31 cellular contexts compared by ENCODE assay signal in the genomic region with DNA sequence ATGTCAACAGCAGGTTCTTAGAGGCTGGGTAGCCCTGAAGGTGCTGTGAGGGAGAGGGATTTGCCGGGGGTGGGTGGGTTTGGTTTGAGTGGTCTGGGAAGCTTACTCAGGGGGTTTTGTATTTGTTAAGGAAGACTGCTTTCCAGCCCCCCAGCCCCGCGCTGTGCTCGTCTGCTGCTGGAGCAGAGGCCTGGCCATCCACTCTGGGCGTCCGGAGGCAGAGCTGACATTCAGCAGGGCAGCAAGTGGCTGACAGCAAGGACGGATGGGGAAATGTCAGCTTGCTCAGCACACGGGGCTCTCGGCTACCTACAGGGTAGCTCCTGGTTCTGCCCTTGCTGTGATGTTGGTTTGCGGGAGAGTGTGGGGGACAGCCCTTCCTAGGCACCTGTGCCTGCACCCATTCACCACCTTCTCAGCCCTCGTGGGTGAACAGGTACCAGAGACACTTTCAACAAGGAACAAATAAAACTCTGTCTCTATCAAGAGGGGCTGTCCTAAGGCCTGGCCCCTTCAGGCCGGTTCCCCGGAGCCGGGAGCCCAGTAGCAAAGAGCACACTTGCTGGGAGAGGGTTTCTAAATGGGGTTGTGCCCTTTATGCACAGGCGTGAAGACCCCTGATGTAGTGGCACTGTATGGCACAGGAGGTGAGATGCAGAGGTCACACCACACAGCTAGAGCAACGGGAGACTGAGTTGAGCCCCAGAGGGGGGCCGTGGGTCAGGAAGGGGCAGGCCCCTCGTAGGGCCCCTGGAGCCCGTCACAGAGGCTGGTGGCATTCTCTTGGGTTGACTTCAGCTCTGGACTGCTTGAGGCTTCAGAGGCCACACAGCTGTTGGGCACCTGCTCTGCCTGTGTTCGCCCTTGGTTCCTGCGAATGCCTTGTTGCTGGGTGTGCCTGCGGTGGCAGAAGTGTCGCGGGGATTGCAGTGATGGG.
DNase-seq lines count a peak whose midpoint lies in the region; ATAC-seq, FAIRE-seq and TF ChIP-seq lines count a peak whose summit lies in the region.
"Had no signal": no experiment of that assay in that cellular context is flagged by ENCODE, and none has a peak within 500 bp of the region (broad histone marks: within the 10 kb centered on the region; RNA-seq: fewer than 3 reads in every experiment).

No MANE protein-coding gene starts in this region.

- H3K4me3 ChIP-seq in astrocyte (ENCODE audit: insufficient read depth, low read depth, low read length), result no peak overlapping the region
- H3K4me3 ChIP-seq in mesodermal cell (ENCODE audit: extremely low read depth, insufficient read depth, low read length, poor library complexity, severe bottlenecking), result no peak overlapping the region
- H3K4me3 ChIP-seq: coronary artery, HAP-1, left lung, pancreas, SJCRH30, transverse colon had no signal

- no peak overlapping the region for H3K23ac ChIP-seq in H9 (ENCODE audit: insufficient read length, low read depth, low read length)

- H3K23me2 ChIP-seq in H9 (ENCODE audit: insufficient read length, low read depth, low read length, poor library complexity, severe bottlenecking), result no peaks in the 10 kb centered on the region

- H3K27ac ChIP-seq in H9 (ENCODE audit: insufficient read length, low read depth, low read length) (no peak overlapping the region), astrocyte (ENCODE audit: low read depth, low read length) (peak overlapping the region; percentile 82), mesodermal cell (ENCODE audit: low read depth, low read length, severe bottlenecking) (peak overlapping the region; percentile 89)
- H3K27ac ChIP-seq: coronary artery, HL-60, KMS-11, left lung, pancreas, SJCRH30, transverse colon had no signal

- H2BK120ac ChIP-seq in H9 (ENCODE audit: low read depth, low read length, poor library complexity, severe bottlenecking), result no peak overlapping the region

- H3K14ac ChIP-seq in H9 (ENCODE audit: insufficient read depth, low read length), result no peak overlapping the region; the same call in 1 of the 2 replicates

- ATAC-seq in stimulated activated memory B cell treated with anti-CD40 and anti-IgM and Interleukin-4, amounts not matched to agents 10 μg/mL and 1 μg/mL and 100 μg/mL, for 72 hours, result peak; percentile 5
- ATAC-seq in WTC11, result no peak
- ATAC-seq: effector memory CD8-positive, alpha-beta T cell; naive thymus-derived CD8-positive, alpha-beta T cell; T-cell had no signal

- TF ChIP-seq CTCF in H9 (conservative IDR thresholded peaks at IDR 0.05) (no peak), astrocyte (IDR thresholded peaks at IDR 0.05; ENCODE audit: insufficient read depth, low read depth, low read length) (no peak), WTC11 (IDR thresholded peaks at IDR 0.05) (no peak)

- CTCF ChIA-PET in WTC11 (lab: Charles Lee), result interaction anchor here (0.6 to 1.0 kb wide), 2 partner anchors 14 to 48 kb away, joined by 3 to 4 read pairs; no protein-coding TSS in a partner anchor

- H4K20me1 ChIP-seq in H9 (ENCODE audit: control insufficient read depth, insufficient read depth, insufficient read length) (no peaks in the 10 kb centered on the region), astrocyte (ENCODE audit: insufficient read depth, low read length) (no peaks in the 10 kb centered on the region)

- no peak overlapping the region for H3K4ac ChIP-seq in H9 (ENCODE audit: low read depth, low read length)

- H3K4me2 ChIP-seq in H9 (ENCODE audit: insufficient read depth, insufficient read length, low read length) (no peak overlapping the region), astrocyte (ENCODE audit: low read length) (no peak overlapping the region)
- H3K4me2 ChIP-seq: KMS-11 had no signal

- POLR2A ChIA-PET in WTC11 (lab: Charles Lee), result no interaction called here

- no peak overlapping the region for H4K8ac ChIP-seq in H9 (replicated peaks; ENCODE audit: insufficient read length, low read depth, low read length)

- no peak overlapping the region for H3T11ph ChIP-seq in H9 (ENCODE audit: low read length)

- H3K27ac Mint-ChIP-seq in H9, result no peak overlapping the region
- H3K27ac Mint-ChIP-seq in astrocyte (ENCODE audit: unreplicated experiment), result peak overlapping the region; percentile 14
- no peak overlapping the region for H3K27ac Mint-ChIP-seq in stimulated activated memory B cell treated with anti-CD40 and anti-IgM and Interleukin-4, amounts not matched to agents 10 μg/mL and 1 μg/mL and 100 μg/mL, for 72 hours
- no peak overlapping the region for H3K27ac Mint-ChIP-seq in WTC11
- H3K27ac Mint-ChIP-seq: activated CD4-positive, alpha-beta T cell treated with anti-CD3 and anti-CD28 coated beads, Interleukin-2, amount 10 ng/mL, durations not matched to agents 7 days and 5 days; activated naive CD8-positive, alpha-beta T cell treated with anti-CD3 and anti-CD28 coated beads for 36 hours; CD14-positive monocyte; effector memory CD8-positive, alpha-beta T cell; T-cell had no signal

- no peak overlapping the region for H3K18ac ChIP-seq in H9 (ENCODE audit: insufficient read length, low read depth, low read length)

- no peak overlapping the region for H2BK5ac ChIP-seq in H9 (ENCODE audit: insufficient read length, low read length)

- peak; percentile 14 for DNase-seq in H9
- no peak for DNase-seq in astrocyte (ENCODE audit: low read depth)
- no peak for DNase-seq in foreskin melanocyte
- DNase-seq in WTC11 (ENCODE audit: low spot score), result no peak
- no peak for DNase-seq in GM19240 (ENCODE audit: insufficient read length, low spot score)
- DNase-seq: activated CD4-positive, alpha-beta T cell treated with anti-CD3 and anti-CD28 coated beads, Interleukin-2, amount 10 ng/mL, durations not matched to agents 7 days and 5 days; activated gamma-delta T cell; activated naive CD8-positive, alpha-beta T cell treated with anti-CD3 and anti-CD28 coated beads for 36 hours; effector memory CD8-positive, alpha-beta T cell; naive thymus-derived CD8-positive, alpha-beta T cell; NCI-H2081; NCI-H345; NCI-H748 treated with DMSO at 0.1 percent for 48 hours; pancreas; RPMI8226; SJCRH30; small intestine; stimulated activated CD4-positive, alpha-beta T cell treated with anti-CD3 and anti-CD28 coated beads, Interleukin-1b, Interleukin-23, amount 100 ng/mL, for 48 hours; T-cell; transverse colon had no signal

- H3K27me3 ChIP-seq in H9 (ENCODE audit: insufficient read depth, low read length) (no peaks in the 10 kb centered on the region), astrocyte (ENCODE audit: insufficient read depth, low read length) (no peaks in the 10 kb centered on the region)
- H3K27me3 ChIP-seq: left lung, pancreas, transverse colon had no signal

- WGBS in H9 (ENCODE audit: extremely low coverage, insufficient read length, low lambda C conversion rate), result no CpG with 5 or more reads among the region's 24 CpGs
- WGBS in mesodermal cell (ENCODE audit: insufficient coverage in 2 of 2), 2 experiments, result 87 to 94% methylated on average over 18 to 21 of the region's 24 CpGs

- H3K36me3 ChIP-seq in astrocyte (ENCODE audit: insufficient read depth, low read length) (no peaks in the 10 kb centered on the region), mesodermal cell (ENCODE audit: control insufficient read depth, insufficient read depth, low read length) (no peaks in the 10 kb centered on the region)
- H3K36me3 ChIP-seq: HAP-1, left lung, pancreas, SJCRH30, transverse colon had no signal

- H3K4me1 ChIP-seq in H9 (ENCODE audit: insufficient read depth, low read length), result no peaks in the 10 kb centered on the region
- peaks cover 16% of the 10 kb centered on the region for H3K4me1 ChIP-seq in astrocyte (ENCODE audit: insufficient read depth, low read length)
- H3K4me1 ChIP-seq in mesodermal cell (ENCODE audit: control insufficient read depth, insufficient read depth, low read length, poor library complexity, severe bottlenecking), result peaks cover 10% of the 10 kb centered on the region
- H3K4me1 ChIP-seq: Caco-2, HAP-1, left lung, pancreas, SJCRH30 had no signal

- H3K27me3 Mint-ChIP-seq in H9 (ENCODE audit: low read depth) (peaks cover 5% of the 10 kb centered on the region), astrocyte (ENCODE audit: low read depth, unreplicated experiment) (peaks cover 13% of the 10 kb centered on the region), WTC11 (ENCODE audit: low read depth) (no peaks in the 10 kb centered on the region; the same call in none of the 2 replicates)
- H3K27me3 Mint-ChIP-seq in stimulated activated memory B cell treated with anti-CD40 and anti-IgM and Interleukin-4, amounts not matched to agents 10 μg/mL and 1 μg/mL and 100 μg/mL, for 72 hours, result peaks cover 24% of the 10 kb centered on the region
- H3K27me3 Mint-ChIP-seq: activated CD4-positive, alpha-beta T cell treated with anti-CD3 and anti-CD28 coated beads, Interleukin-2, amount 10 ng/mL, durations not matched to agents 7 days and 5 days had no signal

- H3K79me1 ChIP-seq in H9 (ENCODE audit: insufficient read depth, low read depth, low read length, poor library complexity, severe bottlenecking), result no peaks in the 10 kb centered on the region

- H4K5ac ChIP-seq in H9 (ENCODE audit: insufficient read length, low read depth, low read length), result no peak overlapping the region

- H2AK5ac ChIP-seq in H9 (ENCODE audit: insufficient read length, low read length), result no peak overlapping the region

- no peak for FAIRE-seq in astrocyte (lab: Jason Lieb, UNC)
- FAIRE-seq: G401.6, islet of Langerhans, pancreas, small intestine had no signal

- H3K9me3 Mint-ChIP-seq in H9 (peaks cover 0 to 3% of the 10 kb centered on the region in 2 experiments; a peak in 2 of 5 replicates), astrocyte (ENCODE audit: unreplicated experiment) (peaks cover 6% of the 10 kb centered on the region), WTC11 (peaks cover 27% of the 10 kb centered on the region)
- H3K9me3 Mint-ChIP-seq in stimulated activated memory B cell treated with anti-CD40 and anti-IgM and Interleukin-4, amounts not matched to agents 10 μg/mL and 1 μg/mL and 100 μg/mL, for 72 hours, result no peaks in the 10 kb centered on the region
- H3K9me3 Mint-ChIP-seq: activated CD4-positive, alpha-beta T cell treated with anti-CD3 and anti-CD28 coated beads, Interleukin-2, amount 10 ng/mL, durations not matched to agents 7 days and 5 days; activated naive CD8-positive, alpha-beta T cell treated with anti-CD3 and anti-CD28 coated beads for 36 hours; effector memory CD8-positive, alpha-beta T cell; naive thymus-derived CD8-positive, alpha-beta T cell; T-cell had no signal

- H3K79me2 ChIP-seq in H9 (ENCODE audit: insufficient read depth, low read length) (no peaks in the 10 kb centered on the region), astrocyte (ENCODE audit: insufficient read depth, low read length) (no peaks in the 10 kb centered on the region)

- H3K4me1 Mint-ChIP-seq in H9, result peaks cover 4 to 5% of the 10 kb centered on the region in 2 experiments
- H3K4me1 Mint-ChIP-seq in astrocyte (ENCODE audit: low read depth, unreplicated experiment), result peaks cover 7% of the 10 kb centered on the region
- no peaks in the 10 kb centered on the region for H3K4me1 Mint-ChIP-seq in stimulated activated memory B cell treated with anti-CD40 and anti-IgM and Interleukin-4, amounts not matched to agents 10 μg/mL and 1 μg/mL and 100 μg/mL, for 72 hours
- H3K4me1 Mint-ChIP-seq in WTC11, result 0 out of 2 replicates have a peak, but pooled peaks cover 4% of the 10 kb centered on the region
- H3K4me1 Mint-ChIP-seq: activated CD4-positive, alpha-beta T cell treated with anti-CD3 and anti-CD28 coated beads, Interleukin-2, amount 10 ng/mL, durations not matched to agents 7 days and 5 days; activated naive CD8-positive, alpha-beta T cell treated with anti-CD3 and anti-CD28 coated beads for 36 hours; CD14-positive monocyte; T-cell had no signal

- no peak overlapping the region for H3K4me3 Mint-ChIP-seq in H9
- no peak overlapping the region for H3K4me3 Mint-ChIP-seq in astrocyte (ENCODE audit: unreplicated experiment)
- no peak overlapping the region for H3K4me3 Mint-ChIP-seq in stimulated activated memory B cell treated with anti-CD40 and anti-IgM and Interleukin-4, amounts not matched to agents 10 μg/mL and 1 μg/mL and 100 μg/mL, for 72 hours
- no peak overlapping the region for H3K4me3 Mint-ChIP-seq in WTC11
- H3K4me3 Mint-ChIP-seq: activated CD4-positive, alpha-beta T cell treated with anti-CD3 and anti-CD28 coated beads, Interleukin-2, amount 10 ng/mL, durations not matched to agents 7 days and 5 days; activated naive CD8-positive, alpha-beta T cell treated with anti-CD3 and anti-CD28 coated beads for 36 hours; CD14-positive monocyte; effector memory CD8-positive, alpha-beta T cell; naive thymus-derived CD8-positive, alpha-beta T cell; T-cell had no signal

- H3K56ac ChIP-seq in H9 (ENCODE audit: insufficient read length, low read depth, low read length), result no peak overlapping the region

- no peak overlapping the region for H2BK20ac ChIP-seq in H9 (ENCODE audit: low read depth, low read length, poor library complexity, severe bottlenecking)

- no peak overlapping the region for H4K91ac ChIP-seq in H9 (ENCODE audit: insufficient read length, low read depth, low read length)

- H2AFZ ChIP-seq in H9 (ENCODE audit: low read length) (no peak overlapping the region), astrocyte (ENCODE audit: low read depth, low read length) (peak overlapping the region; percentile 93)

- H3K9ac ChIP-seq in H9 (ENCODE audit: extremely low read depth, insufficient read length, low read length) (no peak overlapping the region), astrocyte (ENCODE audit: low read length) (peak overlapping the region; percentile 81)
- H3K9ac ChIP-seq: KMS-11 had no signal

- H2BK15ac ChIP-seq in H9 (ENCODE audit: low read depth, low read length), result no peak overlapping the region

- H3K9me3 ChIP-seq in H9 (ENCODE audit: control insufficient read depth, low read depth, low read length) (no peaks in the 10 kb centered on the region), astrocyte (ENCODE audit: insufficient read depth, low read depth, low read length) (no peaks in the 10 kb centered on the region), mesodermal cell (ENCODE audit: control insufficient read depth, low read length) (no peaks in the 10 kb centered on the region)
- H3K9me3 ChIP-seq: Caco-2, HAP-1, left lung, pancreas, SJCRH30, transverse colon had no signal

- no peak overlapping the region for H2BK12ac ChIP-seq in H9 (ENCODE audit: insufficient read length, low read depth, low read length)

- H3K36me3 Mint-ChIP-seq in H9 (ENCODE audit: insufficient read depth in 1 of 3, low read depth in 3 of 3), result no peaks in the 10 kb centered on the region
- H3K36me3 Mint-ChIP-seq in astrocyte (ENCODE audit: low read depth, unreplicated experiment), result no peaks in the 10 kb centered on the region
- H3K36me3 Mint-ChIP-seq in stimulated activated memory B cell treated with anti-CD40 and anti-IgM and Interleukin-4, amounts not matched to agents 10 μg/mL and 1 μg/mL and 100 μg/mL, for 72 hours, result no peaks in the 10 kb centered on the region
- peaks cover 15% of the 10 kb centered on the region for H3K36me3 Mint-ChIP-seq in WTC11
- H3K36me3 Mint-ChIP-seq: activated naive CD8-positive, alpha-beta T cell treated with anti-CD3 and anti-CD28 coated beads for 36 hours; CD14-positive monocyte; T-cell had no signal
